ENCODE assay signal across 16 cellular contexts in genomic region chr22:44680058-44680457, GRCh38. TPM values are rescaled to one million over a fixed set of nuclear protein-coding genes. Genes with fewer than 3 reads are reported as not detected.
DNase-seq lines count a peak whose midpoint lies in the region; ATAC-seq and TF ChIP-seq lines count a peak whose summit lies in the region.
"Had no signal": no experiment of that assay in that cellular context is flagged by ENCODE, and none has a peak within 500 bp of the region (broad histone marks: within the 10 kb centered on the region; RNA-seq: fewer than 3 reads in every experiment).

No MANE protein-coding gene starts in this region.

- CTCF ChIA-PET in activated CD4-positive, alpha-beta T cell treated with anti-CD3 and anti-CD28 coated beads, Interleukin-2, amount 10 ng/mL, durations not matched to agents 7 days and 5 days (lab: Charles Lee) = interaction anchor here (1.3 kb wide), 1 partner anchor 16 kb away, joined by 3 read pairs; no protein-coding TSS in a partner anchor
- CTCF ChIA-PET in HEK293 (lab: Yijun Ruan, JAX) = interaction anchor here (0.6 to 3.4 kb wide), 2 partner anchors 16 to 472 kb away, joined by 3 to 9 read pairs; no protein-coding TSS in a partner anchor

- H3K4me3 ChIP-seq in HEK293 (ENCODE audit: low read depth, low read length) (no peak overlapping the region), smooth muscle cell (no peak overlapping the region)

- H3K27ac Mint-ChIP-seq in activated CD4-positive, alpha-beta T cell treated with anti-CD3 and anti-CD28 coated beads, Interleukin-2, amount 10 ng/mL, durations not matched to agents 7 days and 5 days = peak overlapping the region; percentile 36
- peak overlapping the region; percentile 62 for H3K27ac Mint-ChIP-seq in neural crest cell (ENCODE audit: unreplicated experiment)

- WGBS in smooth muscle cell (ENCODE audit: low lambda C conversion rate) = 68% methylated on average over 5 of the region's 5 CpGs

- DNase-seq in activated CD4-positive, alpha-beta T cell treated with anti-CD3 and anti-CD28 coated beads, Interleukin-2, amount 10 ng/mL, durations not matched to agents 7 days and 5 days = no peak
- no peak for DNase-seq in activated CD4-positive, alpha-beta T cell treated with anti-CD3 and anti-CD28 coated beads for 48 hours
- DNase-seq in neural crest cell (ENCODE audit: low read depth, low spot score) (no peak), hippocampal formation (lab: John Stamatoyannopoulos, UW) (no peak), smooth muscle cell (lab: John Stamatoyannopoulos, UW; ENCODE audit: unreplicated experiment) (no peak)
- DNase-seq: 8988T; ACHN; Caco-2; CD8-positive, alpha-beta memory T cell; DMS53; IMR-90; KG1 had no signal

- H3K27me3 ChIP-seq in smooth muscle cell (ENCODE audit: low read depth) = no peaks in the 10 kb centered on the region

- no peaks in the 10 kb centered on the region for H3F3A ChIP-seq in smooth muscle cell (ENCODE audit: low read depth)

- H3K9me3 ChIP-seq in HEK293 (ENCODE audit: control insufficient read depth, insufficient read depth, low read depth, low read length) = no peaks in the 10 kb centered on the region
- H3K9me3 ChIP-seq in smooth muscle cell (replicated peaks; ENCODE audit: low read depth) = no peaks in the 10 kb centered on the region
- H3K9me3 ChIP-seq: Caco-2 had no signal

- H3K36me3 ChIP-seq in HEK293 (ENCODE audit: control insufficient read depth in 2 of 2, insufficient read depth in 1 of 2, low read length in 2 of 2) (no peaks in the 10 kb centered on the region), smooth muscle cell (ENCODE audit: low read depth) (no peaks in the 10 kb centered on the region)

- no peak overlapping the region for H3K4me3 Mint-ChIP-seq in activated CD4-positive, alpha-beta T cell treated with anti-CD3 and anti-CD28 coated beads, Interleukin-2, amount 10 ng/mL, durations not matched to agents 7 days and 5 days
- no peak overlapping the region for H3K4me3 Mint-ChIP-seq in neural crest cell

- peaks cover 79% of the 10 kb centered on the region for H3K4me1 Mint-ChIP-seq in activated CD4-positive, alpha-beta T cell treated with anti-CD3 and anti-CD28 coated beads, Interleukin-2, amount 10 ng/mL, durations not matched to agents 7 days and 5 days
- H3K4me1 Mint-ChIP-seq in neural crest cell = peaks cover 15% of the 10 kb centered on the region

- POLR2A ChIA-PET in activated CD4-positive, alpha-beta T cell treated with anti-CD3 and anti-CD28 coated beads, Interleukin-2, amount 10 ng/mL, durations not matched to agents 7 days and 5 days (lab: Charles Lee) = no interaction called here
- POLR2A ChIA-PET in HEK293 (lab: Yijun Ruan, JAX) = no interaction called here

- ATAC-seq in HG03139 (IDR thresholded peaks at IDR 0.05; ENCODE audit: unreplicated experiment) = no peak
- ATAC-seq: HCT116 had no signal

- H4K20me1 ChIP-seq in smooth muscle cell (ENCODE audit: low read depth) = peaks cover 20% of the 10 kb centered on the region

- TF ChIP-seq CTCF in HEK293 (tag by site-specific recombination; IDR thresholded peaks at IDR 0.05) (no peak), neural crest cell (conservative IDR thresholded peaks at IDR 0.05) (no peak), smooth muscle cell (IDR thresholded peaks at IDR 0.05; ENCODE audit: borderline replicate concordance, insufficient read depth, poor library complexity, severe bottlenecking) (no peak)

- no peak overlapping the region for H3K4me2 ChIP-seq in smooth muscle cell

- no peak overlapping the region for H2AFZ ChIP-seq in smooth muscle cell (ENCODE audit: low read depth)

- H3K4me1 ChIP-seq in HEK293 (ENCODE audit: control insufficient read depth, insufficient read depth, low read length) (peaks cover under 1% of the 10 kb centered on the region; the same call in 1 of the 2 replicates), smooth muscle cell (ENCODE audit: low read depth) (no peaks in the 10 kb centered on the region)

- peaks cover 4% of the 10 kb centered on the region for H3K36me3 Mint-ChIP-seq in activated CD4-positive, alpha-beta T cell treated with anti-CD3 and anti-CD28 coated beads, Interleukin-2, amount 10 ng/mL, durations not matched to agents 7 days and 5 days (ENCODE audit: low read depth)
- H3K36me3 Mint-ChIP-seq in neural crest cell (ENCODE audit: low read depth) = no peaks in the 10 kb centered on the region

- no peaks in the 10 kb centered on the region for H3K27me3 Mint-ChIP-seq in activated CD4-positive, alpha-beta T cell treated with anti-CD3 and anti-CD28 coated beads, Interleukin-2, amount 10 ng/mL, durations not matched to agents 7 days and 5 days
- no peaks in the 10 kb centered on the region for H3K27me3 Mint-ChIP-seq in neural crest cell (ENCODE audit: low read depth)
- H3K27me3 Mint-ChIP-seq: CD8-positive, alpha-beta memory T cell had no signal

- H3K27ac ChIP-seq in HEK293 (ENCODE audit: extremely low read depth, low read depth, low read length) (no peak overlapping the region), smooth muscle cell (ENCODE audit: low read depth) (no peak overlapping the region)
- H3K27ac ChIP-seq: C4-2B had no signal

- H3K79me2 ChIP-seq in smooth muscle cell (ENCODE audit: low read depth) = peaks cover 3% of the 10 kb centered on the region

- no peak overlapping the region for H3K9ac ChIP-seq in smooth muscle cell (ENCODE audit: low read depth)

- H3K9me3 Mint-ChIP-seq in activated CD4-positive, alpha-beta T cell treated with anti-CD3 and anti-CD28 coated beads, Interleukin-2, amount 10 ng/mL, durations not matched to agents 7 days and 5 days = no peaks in the 10 kb centered on the region
- no peaks in the 10 kb centered on the region for H3K9me3 Mint-ChIP-seq in neural crest cell
- H3K9me3 Mint-ChIP-seq: CD8-positive, alpha-beta memory T cell had no signal

TF ChIP-seq in HEK293, 187 proteins besides CTCF, POLR2A, EP300 and RAD21:
- no peak for TF ChIP-seq EGR2 (tag by site-specific recombination; IDR thresholded peaks at IDR 0.05; ENCODE audit: low read depth)
- no peak for TF ChIP-seq ZNF76 (tag by site-specific recombination; IDR thresholded peaks at IDR 0.05; ENCODE audit: borderline replicate concordance, low read depth)
- no peak for TF ChIP-seq ZNF157 (tag by site-specific recombination; IDR thresholded peaks at IDR 0.05)
- no peak for TF ChIP-seq KLF1 (tag by site-specific recombination; IDR thresholded peaks at IDR 0.05)
- TF ChIP-seq ZNF510 (tag by site-specific recombination; IDR thresholded peaks at IDR 0.05; ENCODE audit: insufficient replicate concordance) = no peak
- TF ChIP-seq TCF7L2 (IDR thresholded peaks at IDR 0.05; ENCODE audit: borderline replicate concordance, low read depth, low read length) = no peak
- TF ChIP-seq ZNF169 (tag by site-specific recombination; IDR thresholded peaks at IDR 0.05) = no peak
- peak; percentile 80; the same call in 1 of the 2 replicates for TF ChIP-seq ZNF768 (tag by site-specific recombination; IDR thresholded peaks at IDR 0.05)
- peak; percentile 19; the same call in 1 of the 2 replicates for TF ChIP-seq ZNF580 (tag by site-specific recombination; IDR thresholded peaks at IDR 0.05)
- TF ChIP-seq HOXD13 (CRISPR knock-in tag; IDR thresholded peaks at IDR 0.05; ENCODE audit: borderline replicate concordance) = no peak

RNA-seq across cellular contexts. Expression of gene PRR5, which starts 21.9 kb away (rescaled TPM):
- total RNA-seq in activated CD4-positive, alpha-beta T cell treated with anti-CD3 and anti-CD28 coated beads, Interleukin-2, amount 10 ng/mL, durations not matched to agents 7 days and 5 days = 10 to 100 TPM; 29.7 to 30.6 TPM
- total RNA-seq in neural crest cell (11.9 and 13.6 TPM in 2 replicates), smooth muscle cell (9.1 and 16.3 TPM in 2 replicates)
- polyA plus RNA-seq in smooth muscle cell = 21.6 and 25.5 TPM in 2 replicates
